ENCODE assay signal across 1 cellular context in the genomic region with DNA sequence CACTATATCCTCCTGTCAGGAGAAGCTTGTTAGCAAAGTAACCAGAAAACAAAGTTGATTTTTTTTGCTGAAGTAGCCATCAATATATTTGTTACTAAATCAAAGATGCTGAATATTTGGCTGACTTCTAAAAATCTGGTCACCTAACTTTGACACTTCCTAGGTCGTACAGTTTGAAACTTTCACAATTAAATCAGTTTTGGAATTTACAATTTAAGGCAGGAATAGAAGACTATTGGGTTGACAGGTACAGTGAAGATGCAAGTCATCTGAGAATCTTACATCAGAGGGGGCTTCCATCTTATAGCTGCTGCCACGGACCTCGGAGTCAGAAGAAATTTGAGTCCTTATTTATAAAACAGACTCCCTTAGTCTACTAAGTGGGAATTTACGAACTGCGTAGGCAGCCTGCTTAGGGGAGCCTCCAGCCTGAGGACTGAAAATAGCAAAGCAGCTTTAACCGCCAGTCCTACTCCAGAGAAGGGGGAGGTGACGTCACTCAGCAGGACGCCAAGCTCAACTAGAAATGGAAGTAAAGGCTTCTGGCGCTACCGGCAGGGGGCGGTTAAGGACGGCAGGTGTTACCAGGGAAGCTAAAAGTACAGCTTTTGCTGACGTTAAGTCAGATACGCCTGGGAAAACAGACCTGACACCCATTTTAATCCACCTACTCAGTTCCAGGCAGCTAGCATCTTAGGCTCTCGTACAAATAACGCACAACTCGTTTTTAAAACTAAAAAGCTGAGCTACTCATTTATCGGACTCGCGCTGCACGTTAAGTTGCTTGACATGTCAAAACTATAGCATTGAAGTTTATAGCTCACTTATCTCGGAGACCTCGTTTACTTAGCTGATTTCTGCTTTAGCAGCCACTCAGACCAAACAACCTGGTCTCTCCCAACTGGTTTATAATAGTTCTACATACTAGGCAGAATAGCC.
TF ChIP-seq lines count a peak whose summit lies in the region.

No MANE protein-coding gene starts in this region.

TF ChIP-seq in K562, 482 proteins besides CTCF, POLR2A, EP300 and RAD21 (continued from another document and continues in another):
- TF ChIP-seq, protein P1, sequence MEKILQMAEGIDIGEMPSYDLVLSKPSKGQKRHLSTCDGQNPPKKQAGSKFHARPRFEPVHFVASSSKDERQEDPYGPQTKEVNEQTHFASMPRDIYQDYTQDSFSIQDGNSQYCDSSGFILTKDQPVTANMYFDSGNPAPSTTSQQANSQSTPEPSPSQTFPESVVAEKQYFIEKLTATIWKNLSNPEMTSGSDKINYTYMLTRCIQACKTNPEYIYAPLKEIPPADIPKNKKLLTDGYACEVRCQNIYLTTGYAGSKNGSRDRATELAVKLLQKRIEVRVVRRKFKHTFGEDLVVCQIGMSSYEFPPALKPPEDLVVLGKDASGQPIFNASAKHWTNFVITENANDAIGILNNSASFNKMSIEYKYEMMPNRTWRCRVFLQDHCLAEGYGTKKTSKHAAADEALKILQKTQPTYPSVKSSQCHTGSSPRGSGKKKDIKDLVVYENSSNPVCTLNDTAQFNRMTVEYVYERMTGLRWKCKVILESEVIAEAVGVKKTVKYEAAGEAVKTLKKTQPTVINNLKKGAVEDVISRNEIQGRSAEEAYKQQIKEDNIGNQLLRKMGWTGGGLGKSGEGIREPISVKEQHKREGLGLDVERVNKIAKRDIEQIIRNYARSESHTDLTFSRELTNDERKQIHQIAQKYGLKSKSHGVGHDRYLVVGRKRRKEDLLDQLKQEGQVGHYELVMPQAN (IDR thresholded peaks at IDR 0.05; ENCODE audit: borderline replicate concordance), result peak; percentile 2; the same call in 1 of the 2 replicates
- TF ChIP-seq CC2D1A (IDR thresholded peaks at IDR 0.05), result no peak
- TF ChIP-seq CBX5 (IDR thresholded peaks at IDR 0.05; ENCODE audit: borderline replicate concordance, low read depth), result no peak
- no peak for TF ChIP-seq ZNF507 (tag; conservative IDR thresholded peaks at IDR 0.05)
- peak in 1 of 2 experiments; percentile 43; a peak in 2 of 4 replicates for TF ChIP-seq NONO (IDR thresholded peaks at IDR 0.05; ENCODE audit: low read depth in 2 of 2, low read length in 1 of 2)
- TF ChIP-seq ZNF274 (IDR thresholded peaks at IDR 0.05; ENCODE audit: borderline replicate concordance, low read depth, low read length), result no peak
- TF ChIP-seq, protein P2, sequence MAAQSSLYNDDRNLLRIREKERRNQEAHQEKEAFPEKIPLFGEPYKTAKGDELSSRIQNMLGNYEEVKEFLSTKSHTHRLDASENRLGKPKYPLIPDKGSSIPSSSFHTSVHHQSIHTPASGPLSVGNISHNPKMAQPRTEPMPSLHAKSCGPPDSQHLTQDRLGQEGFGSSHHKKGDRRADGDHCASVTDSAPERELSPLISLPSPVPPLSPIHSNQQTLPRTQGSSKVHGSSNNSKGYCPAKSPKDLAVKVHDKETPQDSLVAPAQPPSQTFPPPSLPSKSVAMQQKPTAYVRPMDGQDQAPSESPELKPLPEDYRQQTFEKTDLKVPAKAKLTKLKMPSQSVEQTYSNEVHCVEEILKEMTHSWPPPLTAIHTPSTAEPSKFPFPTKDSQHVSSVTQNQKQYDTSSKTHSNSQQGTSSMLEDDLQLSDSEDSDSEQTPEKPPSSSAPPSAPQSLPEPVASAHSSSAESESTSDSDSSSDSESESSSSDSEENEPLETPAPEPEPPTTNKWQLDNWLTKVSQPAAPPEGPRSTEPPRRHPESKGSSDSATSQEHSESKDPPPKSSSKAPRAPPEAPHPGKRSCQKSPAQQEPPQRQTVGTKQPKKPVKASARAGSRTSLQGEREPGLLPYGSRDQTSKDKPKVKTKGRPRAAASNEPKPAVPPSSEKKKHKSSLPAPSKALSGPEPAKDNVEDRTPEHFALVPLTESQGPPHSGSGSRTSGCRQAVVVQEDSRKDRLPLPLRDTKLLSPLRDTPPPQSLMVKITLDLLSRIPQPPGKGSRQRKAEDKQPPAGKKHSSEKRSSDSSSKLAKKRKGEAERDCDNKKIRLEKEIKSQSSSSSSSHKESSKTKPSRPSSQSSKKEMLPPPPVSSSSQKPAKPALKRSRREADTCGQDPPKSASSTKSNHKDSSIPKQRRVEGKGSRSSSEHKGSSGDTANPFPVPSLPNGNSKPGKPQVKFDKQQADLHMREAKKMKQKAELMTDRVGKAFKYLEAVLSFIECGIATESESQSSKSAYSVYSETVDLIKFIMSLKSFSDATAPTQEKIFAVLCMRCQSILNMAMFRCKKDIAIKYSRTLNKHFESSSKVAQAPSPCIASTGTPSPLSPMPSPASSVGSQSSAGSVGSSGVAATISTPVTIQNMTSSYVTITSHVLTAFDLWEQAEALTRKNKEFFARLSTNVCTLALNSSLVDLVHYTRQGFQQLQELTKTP (IDR thresholded peaks at IDR 0.05; ENCODE audit: low read depth in 1 of 2, partially characterized antibody in 2 of 2), result peak; percentile 51 to 72
- no peak for TF ChIP-seq CHD1 (IDR thresholded peaks at IDR 0.05; ENCODE audit: low read length)
- TF ChIP-seq CREBBP (IDR thresholded peaks at IDR 0.05; ENCODE audit: low read depth, low read length), result no peak
- TF ChIP-seq, protein P3, sequence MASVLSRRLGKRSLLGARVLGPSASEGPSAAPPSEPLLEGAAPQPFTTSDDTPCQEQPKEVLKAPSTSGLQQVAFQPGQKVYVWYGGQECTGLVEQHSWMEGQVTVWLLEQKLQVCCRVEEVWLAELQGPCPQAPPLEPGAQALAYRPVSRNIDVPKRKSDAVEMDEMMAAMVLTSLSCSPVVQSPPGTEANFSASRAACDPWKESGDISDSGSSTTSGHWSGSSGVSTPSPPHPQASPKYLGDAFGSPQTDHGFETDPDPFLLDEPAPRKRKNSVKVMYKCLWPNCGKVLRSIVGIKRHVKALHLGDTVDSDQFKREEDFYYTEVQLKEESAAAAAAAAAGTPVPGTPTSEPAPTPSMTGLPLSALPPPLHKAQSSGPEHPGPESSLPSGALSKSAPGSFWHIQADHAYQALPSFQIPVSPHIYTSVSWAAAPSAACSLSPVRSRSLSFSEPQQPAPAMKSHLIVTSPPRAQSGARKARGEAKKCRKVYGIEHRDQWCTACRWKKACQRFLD (CRISPR knock-in tag; IDR thresholded peaks at IDR 0.05), result peak; percentile 39; the same call in 1 of the 2 replicates
- peak; percentile 53; the same call in 1 of the 2 replicates for TF ChIP-seq RFX5 (IDR thresholded peaks at IDR 0.05; ENCODE audit: low read depth, low read length)
- TF ChIP-seq ERF (CRISPR knock-in tag; IDR thresholded peaks at IDR 0.05), result peak; percentile 71
- no peak for TF ChIP-seq RBM17 (IDR thresholded peaks at IDR 0.05; ENCODE audit: borderline replicate concordance, low read depth, low read length)
- TF ChIP-seq RBM15 (IDR thresholded peaks at IDR 0.05; ENCODE audit: insufficient read depth, low read length), result no peak
- 0 out of 2 replicates have a peak, but pooled peaks have one; percentile 23 for TF ChIP-seq ZNF224 (CRISPR knock-in tag; IDR thresholded peaks at IDR 0.05)
- no peak for TF ChIP-seq PURB (CRISPR knock-in tag; IDR thresholded peaks at IDR 0.05; ENCODE audit: low read depth)
- no peak; the same call in 1 of the 2 replicates for TF ChIP-seq NFIX (CRISPR knock-in tag; IDR thresholded peaks at IDR 0.05; ENCODE audit: low read depth)
- TF ChIP-seq, protein P4, sequence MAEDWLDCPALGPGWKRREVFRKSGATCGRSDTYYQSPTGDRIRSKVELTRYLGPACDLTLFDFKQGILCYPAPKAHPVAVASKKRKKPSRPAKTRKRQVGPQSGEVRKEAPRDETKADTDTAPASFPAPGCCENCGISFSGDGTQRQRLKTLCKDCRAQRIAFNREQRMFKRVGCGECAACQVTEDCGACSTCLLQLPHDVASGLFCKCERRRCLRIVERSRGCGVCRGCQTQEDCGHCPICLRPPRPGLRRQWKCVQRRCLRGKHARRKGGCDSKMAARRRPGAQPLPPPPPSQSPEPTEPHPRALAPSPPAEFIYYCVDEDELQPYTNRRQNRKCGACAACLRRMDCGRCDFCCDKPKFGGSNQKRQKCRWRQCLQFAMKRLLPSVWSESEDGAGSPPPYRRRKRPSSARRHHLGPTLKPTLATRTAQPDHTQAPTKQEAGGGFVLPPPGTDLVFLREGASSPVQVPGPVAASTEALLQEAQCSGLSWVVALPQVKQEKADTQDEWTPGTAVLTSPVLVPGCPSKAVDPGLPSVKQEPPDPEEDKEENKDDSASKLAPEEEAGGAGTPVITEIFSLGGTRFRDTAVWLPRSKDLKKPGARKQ (CRISPR knock-in tag; IDR thresholded peaks at IDR 0.05), result no peak
- TF ChIP-seq, protein P5, sequence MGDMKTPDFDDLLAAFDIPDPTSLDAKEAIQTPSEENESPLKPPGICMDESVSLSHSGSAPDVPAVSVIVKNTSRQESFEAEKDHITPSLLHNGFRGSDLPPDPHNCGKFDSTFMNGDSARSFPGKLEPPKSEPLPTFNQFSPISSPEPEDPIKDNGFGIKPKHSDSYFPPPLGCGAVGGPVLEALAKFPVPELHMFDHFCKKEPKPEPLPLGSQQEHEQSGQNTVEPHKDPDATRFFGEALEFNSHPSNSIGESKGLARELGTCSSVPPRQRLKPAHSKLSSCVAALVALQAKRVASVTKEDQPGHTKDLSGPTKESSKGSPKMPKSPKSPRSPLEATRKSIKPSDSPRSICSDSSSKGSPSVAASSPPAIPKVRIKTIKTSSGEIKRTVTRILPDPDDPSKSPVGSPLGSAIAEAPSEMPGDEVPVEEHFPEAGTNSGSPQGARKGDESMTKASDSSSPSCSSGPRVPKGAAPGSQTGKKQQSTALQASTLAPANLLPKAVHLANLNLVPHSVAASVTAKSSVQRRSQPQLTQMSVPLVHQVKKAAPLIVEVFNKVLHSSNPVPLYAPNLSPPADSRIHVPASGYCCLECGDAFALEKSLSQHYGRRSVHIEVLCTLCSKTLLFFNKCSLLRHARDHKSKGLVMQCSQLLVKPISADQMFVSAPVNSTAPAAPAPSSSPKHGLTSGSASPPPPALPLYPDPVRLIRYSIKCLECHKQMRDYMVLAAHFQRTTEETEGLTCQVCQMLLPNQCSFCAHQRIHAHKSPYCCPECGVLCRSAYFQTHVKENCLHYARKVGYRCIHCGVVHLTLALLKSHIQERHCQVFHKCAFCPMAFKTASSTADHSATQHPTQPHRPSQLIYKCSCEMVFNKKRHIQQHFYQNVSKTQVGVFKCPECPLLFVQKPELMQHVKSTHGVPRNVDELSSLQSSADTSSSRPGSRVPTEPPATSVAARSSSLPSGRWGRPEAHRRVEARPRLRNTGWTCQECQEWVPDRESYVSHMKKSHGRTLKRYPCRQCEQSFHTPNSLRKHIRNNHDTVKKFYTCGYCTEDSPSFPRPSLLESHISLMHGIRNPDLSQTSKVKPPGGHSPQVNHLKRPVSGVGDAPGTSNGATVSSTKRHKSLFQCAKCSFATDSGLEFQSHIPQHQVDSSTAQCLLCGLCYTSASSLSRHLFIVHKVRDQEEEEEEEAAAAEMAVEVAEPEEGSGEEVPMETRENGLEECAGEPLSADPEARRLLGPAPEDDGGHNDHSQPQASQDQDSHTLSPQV (IDR thresholded peaks at IDR 0.05), result peak; percentile 25; the same call in 1 of the 2 replicates
- TF ChIP-seq SNRNP70 (optimal IDR thresholded peaks at IDR 0.05; ENCODE audit: low read depth, low read length), result peak; percentile 97
- TF ChIP-seq TAF7 (tag; IDR thresholded peaks at IDR 0.05), result peak; percentile 30; the same call in 1 of the 2 replicates
- TF ChIP-seq, protein P6, sequence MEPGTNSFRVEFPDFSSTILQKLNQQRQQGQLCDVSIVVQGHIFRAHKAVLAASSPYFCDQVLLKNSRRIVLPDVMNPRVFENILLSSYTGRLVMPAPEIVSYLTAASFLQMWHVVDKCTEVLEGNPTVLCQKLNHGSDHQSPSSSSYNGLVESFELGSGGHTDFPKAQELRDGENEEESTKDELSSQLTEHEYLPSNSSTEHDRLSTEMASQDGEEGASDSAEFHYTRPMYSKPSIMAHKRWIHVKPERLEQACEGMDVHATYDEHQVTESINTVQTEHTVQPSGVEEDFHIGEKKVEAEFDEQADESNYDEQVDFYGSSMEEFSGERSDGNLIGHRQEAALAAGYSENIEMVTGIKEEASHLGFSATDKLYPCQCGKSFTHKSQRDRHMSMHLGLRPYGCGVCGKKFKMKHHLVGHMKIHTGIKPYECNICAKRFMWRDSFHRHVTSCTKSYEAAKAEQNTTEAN (CRISPR knock-in tag; IDR thresholded peaks at IDR 0.05), result no peak; the same call in 1 of the 2 replicates
- TF ChIP-seq, protein P7, sequence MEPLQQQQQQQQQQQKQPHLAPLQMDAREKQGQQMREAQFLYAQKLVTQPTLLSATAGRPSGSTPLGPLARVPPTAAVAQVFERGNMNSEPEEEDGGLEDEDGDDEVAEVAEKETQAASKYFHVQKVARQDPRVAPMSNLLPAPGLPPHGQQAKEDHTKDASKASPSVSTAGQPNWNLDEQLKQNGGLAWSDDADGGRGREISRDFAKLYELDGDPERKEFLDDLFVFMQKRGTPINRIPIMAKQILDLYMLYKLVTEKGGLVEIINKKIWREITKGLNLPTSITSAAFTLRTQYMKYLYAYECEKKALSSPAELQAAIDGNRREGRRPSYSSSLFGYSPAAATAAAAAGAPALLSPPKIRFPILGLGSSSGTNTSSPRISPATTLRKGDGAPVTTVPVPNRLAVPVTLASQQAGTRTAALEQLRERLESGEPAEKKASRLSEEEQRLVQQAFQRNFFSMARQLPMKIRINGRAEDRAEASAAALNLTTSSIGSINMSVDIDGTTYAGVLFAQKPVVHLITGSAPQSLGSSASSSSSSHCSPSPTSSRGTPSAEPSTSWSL (CRISPR knock-in tag; IDR thresholded peaks at IDR 0.05; ENCODE audit: borderline replicate concordance), result no peak
- no peak for TF ChIP-seq HMG20B (CRISPR knock-in tag; IDR thresholded peaks at IDR 0.05)
- no peak for TF ChIP-seq STAG1 (CRISPR knock-in tag; IDR thresholded peaks at IDR 0.05; ENCODE audit: borderline replicate concordance)
- TF ChIP-seq TOE1 (IDR thresholded peaks at IDR 0.05; ENCODE audit: borderline replicate concordance), result peak; percentile 57
- no peak for TF ChIP-seq TOE1 (CRISPR knock-in tag; IDR thresholded peaks at IDR 0.05; ENCODE audit: borderline replicate concordance, low read depth)
- no peak for TF ChIP-seq SMAD4 (CRISPR knock-in tag; conservative IDR thresholded peaks at IDR 0.05)
- TF ChIP-seq ZBTB1 (CRISPR knock-in tag; IDR thresholded peaks at IDR 0.05; ENCODE audit: borderline replicate concordance, low read depth), result no peak
- TF ChIP-seq PYGO2 (tag; IDR thresholded peaks at IDR 0.05), result no peak
- TF ChIP-seq C11orf30 (IDR thresholded peaks at IDR 0.05; ENCODE audit: low read depth), result peak; percentile 28; the same call in 1 of the 2 replicates
- TF ChIP-seq ATF7 (IDR thresholded peaks at IDR 0.05), result peak; percentile 99
- TF ChIP-seq ZNF12 (CRISPR knock-in tag; IDR thresholded peaks at IDR 0.05), result no peak
- 0 out of 2 replicates have a peak, but pooled peaks have one; percentile 22 for TF ChIP-seq CAMTA2 (CRISPR knock-in tag; conservative IDR thresholded peaks at IDR 0.05)
- peak; percentile 78; the same call in 1 of the 2 replicates for TF ChIP-seq ZNF436 (CRISPR knock-in tag; IDR thresholded peaks at IDR 0.05)
